In the genomic region with DNA sequence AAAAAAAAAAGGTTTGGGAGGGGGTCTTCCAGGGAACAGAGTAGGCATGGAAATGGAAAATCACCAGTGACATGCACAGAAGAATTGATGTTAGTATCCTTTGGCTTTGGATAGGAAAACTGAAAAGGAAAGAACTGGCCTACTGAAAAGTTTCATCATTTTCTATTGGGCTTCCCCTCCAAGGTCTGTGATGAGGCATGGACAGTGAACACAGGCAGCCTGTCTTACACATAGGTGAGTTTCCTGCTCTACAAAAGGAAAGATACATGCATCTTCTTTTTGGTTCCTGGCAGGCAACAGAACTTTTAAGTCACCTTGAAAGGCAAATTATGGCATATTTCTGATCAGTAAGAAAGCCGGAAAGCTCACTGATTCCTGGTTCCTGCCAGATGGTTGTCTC, we compare ENCODE assay signal across 17 cellular contexts. TPM values are rescaled to one million over a fixed set of nuclear protein-coding genes. Genes with fewer than 3 reads are reported as not detected.
DNase-seq lines count a peak whose midpoint lies in the region; ATAC-seq, FAIRE-seq and TF ChIP-seq lines count a peak whose summit lies in the region.
"Had no signal": no experiment of that assay in that cellular context is flagged by ENCODE, and none has a peak within 500 bp of the region (broad histone marks: within the 10 kb centered on the region; RNA-seq: fewer than 3 reads in every experiment).

No MANE protein-coding gene starts in this region.

- POLR2A ChIA-PET in activated CD8-positive, alpha-beta T cell treated with anti-CD3 and anti-CD28 coated beads, Interleukin-2, amount 10 ng/mL, durations not matched to agents 7 days and 5 days (lab: Charles Lee): no interaction called here

- TF ChIP-seq POLR2A in GM12892 (IDR thresholded peaks at IDR 0.05; ENCODE audit: low read depth, low read length): no peak
- TF ChIP-seq POLR2A in heart left ventricle (IDR thresholded peaks at IDR 0.05): no peak

- H3K36me3 ChIP-seq in bronchial epithelial cell (ENCODE audit: control insufficient read depth, insufficient read depth, low read length) (no peaks in the 10 kb centered on the region), heart left ventricle (no peaks in the 10 kb centered on the region)
- H3K36me3 ChIP-seq: SJSA1 had no signal

- peaks cover 93% of the 10 kb centered on the region for H3K4me1 Mint-ChIP-seq in HFFc6 (ENCODE audit: low read depth)
- H3K4me1 Mint-ChIP-seq in stimulated activated naive CD8-positive, alpha-beta T cell treated with anti-CD3 and anti-CD28 coated beads, Interleukin-15, amount 100 ng/mL, for 72 hours: peaks cover 20% of the 10 kb centered on the region
- H3K4me1 Mint-ChIP-seq in activated CD8-positive, alpha-beta T cell treated with anti-CD3 and anti-CD28 coated beads, Interleukin-2, amount 10 ng/mL, durations not matched to agents 7 days and 5 days (ENCODE audit: low read depth): peaks cover 14% of the 10 kb centered on the region

- peak; percentile 70 for ATAC-seq in stimulated activated naive CD8-positive, alpha-beta T cell treated with anti-CD3 and anti-CD28 coated beads, Interleukin-15, amount 100 ng/mL, for 72 hours
- no peak for ATAC-seq in heart left ventricle
- ATAC-seq in activated CD8-positive, alpha-beta T cell treated with anti-CD3 and anti-CD28 coated beads, Interleukin-2, amount 10 ng/mL, durations not matched to agents 7 days and 5 days: no peak
- ATAC-seq: K562 had no signal

- peaks cover 0 to 7% (median 0%) of the 10 kb centered on the region in 12 donors for H3K4me1 ChIP-seq in heart left ventricle

- TF ChIP-seq CTCF in HFFc6 (IDR thresholded peaks at IDR 0.05) (no peak), bronchial epithelial cell (IDR thresholded peaks at IDR 0.05; ENCODE audit: insufficient read depth, low read length, severe bottlenecking) (no peak), heart left ventricle (IDR thresholded peaks at IDR 0.05) (no peak)

- no peak overlapping the region for H3K27ac ChIP-seq in heart left ventricle
- H3K27ac ChIP-seq: SJSA1 had no signal

- intact Hi-C loops in heart left ventricle (cut with DNase I): loop anchor here in 5 of 10 donors (10.0 kb wide), 3 partner anchors 316 to 336 kb away; no protein-coding TSS in a partner anchor

- no peak overlapping the region for H3K4me3 ChIP-seq in bronchial epithelial cell (ENCODE audit: low read depth, low read length)
- no peak overlapping the region for H3K4me3 ChIP-seq in heart left ventricle
- H3K4me3 ChIP-seq: K562, SJSA1 had no signal

- DNase-seq in GM12892 (ENCODE audit: insufficient read length): no peak
- no peak for DNase-seq in HFFc6
- peak; percentile 47 for DNase-seq in bronchial epithelial cell (ENCODE audit: low read depth)
- DNase-seq in stimulated activated naive CD8-positive, alpha-beta T cell treated with anti-CD3 and anti-CD28 coated beads, Interleukin-15, amount 100 ng/mL, for 72 hours: no peak
- DNase-seq in heart left ventricle: no peak
- no peak for DNase-seq in NOMO-1 (lab: John Stamatoyannopoulos, UW; ENCODE audit: unreplicated experiment in 2 of 2)
- no peak for DNase-seq in activated CD8-positive, alpha-beta T cell treated with anti-CD3 and anti-CD28 coated beads, Interleukin-2, amount 10 ng/mL, durations not matched to agents 7 days and 5 days
- DNase-seq: C1 segment of cervical spinal cord, DMS 273 treated with DMSO at 0.1 percent for 48 hours, GF-D8, NCI-H1436 treated with DMSO at 0.1 percent for 48 hours, NCI-H2029 treated with DMSO at 0.1 percent for 48 hours, NCI-H2171 treated with DMSO at 0.1 percent for 48 hours, NCI-H446 treated with DMSO at 0.1 percent for 48 hours, NCI-H748 treated with DMSO at 0.1 percent for 48 hours had no signal

- no peaks in the 10 kb centered on the region for H3K9me3 ChIP-seq in heart left ventricle
- H3K9me3 ChIP-seq: SJSA1 had no signal

- H3K27me3 Mint-ChIP-seq in HFFc6 (ENCODE audit: insufficient read depth): no peaks in the 10 kb centered on the region; the same call in 1 of the 2 replicates
- peaks cover 51% of the 10 kb centered on the region for H3K27me3 Mint-ChIP-seq in stimulated activated naive CD8-positive, alpha-beta T cell treated with anti-CD3 and anti-CD28 coated beads, Interleukin-15, amount 100 ng/mL, for 72 hours
- peaks cover 13% of the 10 kb centered on the region for H3K27me3 Mint-ChIP-seq in activated CD8-positive, alpha-beta T cell treated with anti-CD3 and anti-CD28 coated beads, Interleukin-2, amount 10 ng/mL, durations not matched to agents 7 days and 5 days (ENCODE audit: low read depth)

- 94 to 100% (median 97%) methylated on average over 1 of the region's 1 CpG for whole genome bisulfite sequencing in heart left ventricle, 4 donors

- CTCF ChIA-PET in activated CD8-positive, alpha-beta T cell treated with anti-CD3 and anti-CD28 coated beads, Interleukin-2, amount 10 ng/mL, durations not matched to agents 7 days and 5 days (lab: Charles Lee): interaction anchor here (1.1 to 1.5 kb wide), 2 partner anchors 10 to 46 kb away, joined by 3 to 6 read pairs; no protein-coding TSS in a partner anchor

- no peaks in the 10 kb centered on the region; the same call in 1 of the 2 replicates for H3K9me3 Mint-ChIP-seq in HFFc6
- no peaks in the 10 kb centered on the region for H3K9me3 Mint-ChIP-seq in stimulated activated naive CD8-positive, alpha-beta T cell treated with anti-CD3 and anti-CD28 coated beads, Interleukin-15, amount 100 ng/mL, for 72 hours
- no peaks in the 10 kb centered on the region for H3K9me3 Mint-ChIP-seq in activated CD8-positive, alpha-beta T cell treated with anti-CD3 and anti-CD28 coated beads, Interleukin-2, amount 10 ng/mL, durations not matched to agents 7 days and 5 days (ENCODE audit: insufficient read depth)

- peak; percentile 54 for FAIRE-seq in GM12892 (lab: Jason Lieb, UNC)
- FAIRE-seq in bronchial epithelial cell (lab: Jason Lieb, UNC): no peak
- FAIRE-seq: K562 had no signal

- H3K4me3 Mint-ChIP-seq in HFFc6: no peak overlapping the region
- no peak overlapping the region for H3K4me3 Mint-ChIP-seq in stimulated activated naive CD8-positive, alpha-beta T cell treated with anti-CD3 and anti-CD28 coated beads, Interleukin-15, amount 100 ng/mL, for 72 hours
- H3K4me3 Mint-ChIP-seq in activated CD8-positive, alpha-beta T cell treated with anti-CD3 and anti-CD28 coated beads, Interleukin-2, amount 10 ng/mL, durations not matched to agents 7 days and 5 days: no peak overlapping the region

- peaks cover 26% of the 10 kb centered on the region for H3K36me3 Mint-ChIP-seq in HFFc6 (ENCODE audit: low read depth)
- peaks cover 7% of the 10 kb centered on the region for H3K36me3 Mint-ChIP-seq in activated CD8-positive, alpha-beta T cell treated with anti-CD3 and anti-CD28 coated beads, Interleukin-2, amount 10 ng/mL, durations not matched to agents 7 days and 5 days (ENCODE audit: low read depth)

- no peaks in the 10 kb centered on the region for H3K27me3 ChIP-seq in bronchial epithelial cell (ENCODE audit: control insufficient read depth, insufficient read depth, low read length)
- H3K27me3 ChIP-seq in heart left ventricle: peaks cover 0 to under 1% (median 0%) of the 10 kb centered on the region in 9 donors
- H3K27me3 ChIP-seq: SJSA1 had no signal

- H3K27ac Mint-ChIP-seq in HFFc6: 0 out of 2 replicates have a peak overlapping the region, but pooled peaks have one; percentile 5
- no peak overlapping the region for H3K27ac Mint-ChIP-seq in stimulated activated naive CD8-positive, alpha-beta T cell treated with anti-CD3 and anti-CD28 coated beads, Interleukin-15, amount 100 ng/mL, for 72 hours
- no peak overlapping the region for H3K27ac Mint-ChIP-seq in activated CD8-positive, alpha-beta T cell treated with anti-CD3 and anti-CD28 coated beads, Interleukin-2, amount 10 ng/mL, durations not matched to agents 7 days and 5 days

RNA-seq across cellular contexts. Expression of a gene that starts 5.8 kb away (rescaled TPM):
- polyA plus RNA-seq in GM12892 (2012; ENCODE audit: missing spikeins): 44.5 TPM
- total RNA-seq in HFFc6 (2021; fragmentation: NEBNext Ultra II Directional; extraction: Animal tissue kit (Norgen Biotek cat#: 25700)): 10 to 100 TPM; 23.1 to 47.1 (median 39.9) TPM
- total RNA-seq in bronchial epithelial cell (101 and 102 TPM in 2 replicates), heart left ventricle (10 to 100 TPM in 1 of 9 donors, 1 to 10 TPM in 8; 1.1 to 10.7 (median 2.9) TPM)
- 1 to 10 TPM in 1 of 2 donors, under 1 TPM in 1; 0.30 to 1.6 TPM for polyA plus RNA-seq in heart left ventricle
- total RNA-seq in activated CD8-positive, alpha-beta T cell treated with anti-CD3 and anti-CD28 coated beads, Interleukin-2, amount 10 ng/mL, durations not matched to agents 7 days and 5 days: 10 to 100 TPM; 17.9 to 18.3 TPM
